ENCODE assay signal across 9 cellular contexts in the genomic region with DNA sequence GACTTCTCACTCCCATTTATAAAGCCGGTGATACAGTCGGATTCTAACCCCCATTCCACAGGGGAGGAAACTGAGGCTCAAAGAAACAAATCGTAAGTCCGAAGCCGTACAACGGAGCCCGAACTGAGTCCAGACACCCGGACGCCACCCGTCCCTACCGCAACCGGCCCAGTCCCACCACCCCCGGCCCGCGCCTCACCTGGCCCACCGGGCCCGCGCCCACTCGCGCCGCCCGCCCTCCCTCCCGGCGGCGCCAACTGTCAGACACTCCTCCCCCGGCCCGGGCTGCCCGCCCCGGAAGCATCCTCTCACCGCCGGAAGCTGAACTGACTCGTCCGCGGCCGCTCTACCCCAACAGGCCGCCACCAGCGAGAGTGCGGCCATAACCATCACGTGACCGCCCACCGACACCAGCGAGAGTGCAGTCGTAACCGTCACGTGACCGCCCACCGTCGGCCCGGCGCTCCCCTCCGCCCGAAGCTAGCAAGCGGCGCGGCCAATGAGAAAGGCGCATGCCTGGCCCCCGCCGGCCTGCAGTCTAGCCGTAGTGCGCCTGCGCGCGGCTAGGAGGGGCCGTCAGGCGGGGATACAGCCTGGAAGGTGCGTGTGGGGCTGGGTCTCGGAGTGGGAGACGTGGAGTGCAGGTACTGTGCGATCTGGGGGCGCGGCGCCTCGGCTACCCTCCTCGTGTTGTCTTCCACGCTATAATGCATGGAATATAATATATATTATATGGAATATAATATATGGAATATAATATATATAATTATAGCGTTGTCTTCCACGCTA. TPM values are rescaled to one million over a fixed set of nuclear protein-coding genes. Genes with fewer than 3 reads are reported as not detected.
DNase-seq lines count a peak whose midpoint lies in the region; ATAC-seq, FAIRE-seq and TF ChIP-seq lines count a peak whose summit lies in the region.
"Had no signal": no experiment of that assay in that cellular context is flagged by ENCODE, and none has a peak within 500 bp of the region (broad histone marks: within the 10 kb centered on the region; RNA-seq: fewer than 3 reads in every experiment).

Gene C19orf47, minus strand, starts transcription at position 273 of the 789 bp plus-strand sequence. CDS start 6,540 bp downstream, outside the sequence.
A gene with protein sequence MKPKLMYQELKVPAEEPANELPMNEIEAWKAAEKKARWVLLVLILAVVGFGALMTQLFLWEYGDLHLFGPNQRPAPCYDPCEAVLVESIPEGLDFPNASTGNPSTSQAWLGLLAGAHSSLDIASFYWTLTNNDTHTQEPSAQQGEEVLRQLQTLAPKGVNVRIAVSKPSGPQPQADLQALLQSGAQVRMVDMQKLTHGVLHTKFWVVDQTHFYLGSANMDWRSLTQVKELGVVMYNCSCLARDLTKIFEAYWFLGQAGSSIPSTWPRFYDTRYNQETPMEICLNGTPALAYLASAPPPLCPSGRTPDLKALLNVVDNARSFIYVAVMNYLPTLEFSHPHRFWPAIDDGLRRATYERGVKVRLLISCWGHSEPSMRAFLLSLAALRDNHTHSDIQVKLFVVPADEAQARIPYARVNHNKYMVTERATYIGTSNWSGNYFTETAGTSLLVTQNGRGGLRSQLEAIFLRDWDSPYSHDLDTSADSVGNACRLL (plus strand): TSS at position 571 of the 789 bp plus-strand sequence. CDS start 17,789 bp downstream, outside the sequence.

- peaks cover 4 to 10% of the 10 kb centered on the region in 2 donors for H3K4me1 ChIP-seq in kidney (ENCODE audit: control insufficient read depth in 1 of 2, insufficient read depth in 1 of 2, low read depth in 1 of 2, low read length in 2 of 2)

- intact Hi-C loops in kidney (cut with DNase I): no loop called here

- TF ChIP-seq POLR2A in GM19099 (IDR thresholded peaks at IDR 0.05; ENCODE audit: extremely low read depth, insufficient read length, low read depth): peak; percentile 91

- peaks cover 1 to 3% of the 10 kb centered on the region in 2 donors for H3K36me3 ChIP-seq in kidney (ENCODE audit: control insufficient read depth in 1 of 2, insufficient read depth in 2 of 2, low read length in 2 of 2)

- DNase-seq in AG20443 (ENCODE audit: low spot score): peak; percentile 100
- peak; percentile 98 for DNase-seq in NCI-H510A (lab: John Stamatoyannopoulos, UW)
- DNase-seq in activated CD4-positive, alpha-beta T cell treated with anti-CD3 and anti-CD28 coated beads for 1 hour: peak; percentile 99
- peak; percentile 100 for DNase-seq in cerebellum (ENCODE audit: low spot score)
- peak; percentile 100 for DNase-seq in kidney
- DNase-seq in stimulated activated CD4-positive, alpha-beta T cell treated with anti-CD3 and anti-CD28 coated beads, Interleukin-15, amount 100 ng/mL, for 24 hours: peak; percentile 99

- peak; percentile 92 for ATAC-seq in HG03432 (IDR thresholded peaks at IDR 0.05; ENCODE audit: unreplicated experiment)

- H3K9ac ChIP-seq in kidney (ENCODE audit: low read length in 2 of 2): peak within 1 kb of the TSS; percentile 92 to 99

- peak within 1 kb of the TSS; percentile 92 to 100 for H3K4me3 ChIP-seq in kidney (ENCODE audit: low read length in 2 of 2)

- no peaks in the 10 kb centered on the region for H3K9me3 ChIP-seq in kidney (ENCODE audit: control insufficient read depth in 1 of 2, low read length in 2 of 2)

- no peak for FAIRE-seq in kidney (lab: Jason Lieb, UNC)
- FAIRE-seq: islet of Langerhans had no signal

- H3K27ac ChIP-seq in kidney (ENCODE audit: low read depth in 2 of 2, low read length in 2 of 2): peak within 1 kb of the TSS; percentile 22 to 37

- no peak for TF ChIP-seq CTCF in kidney (IDR thresholded peaks at IDR 0.05; ENCODE audit: borderline replicate concordance, extremely low read depth, insufficient read depth)

RNA-seq across cellular contexts. Expression of gene C19orf47, which starts in this region (rescaled TPM):
- 13.7 TPM for total RNA-seq in cerebellum
- 12.9 TPM for total RNA-seq in kidney
- 13.0 TPM for polyA plus RNA-seq in kidney (ENCODE audit: insufficient read depth, low read depth, low replicate concordance)

RNA-seq across cellular contexts. Expression of the second gene that starts in this region (rescaled TPM):
- 106 TPM for total RNA-seq in cerebellum
- 207 TPM for total RNA-seq in kidney
- polyA plus RNA-seq in kidney (ENCODE audit: insufficient read depth, low read depth, low replicate concordance): 175 TPM

Comparison
In these comparisons a context has a peak if more than half of its experiments do, and no peak if none do; other contexts are left out.
1. Peak in every context shown above with its lines: DNase-seq, ATAC-seq, H3K4me3 ChIP-seq and H3K27ac ChIP-seq.